Comparison of ENCODE assay signal across 27 cellular contexts in genomic region chr2:233456934-233457333, GRCh38.
DNase-seq lines count a peak whose midpoint lies in the region; ATAC-seq, FAIRE-seq and TF ChIP-seq lines count a peak whose summit lies in the region.
"Had no signal": no experiment of that assay in that cellular context is flagged by ENCODE, and none has a peak within 500 bp of the region (broad histone marks: within the 10 kb centered on the region; RNA-seq: fewer than 3 reads in every experiment).

No MANE protein-coding gene starts in this region.

- H3K27ac ChIP-seq in kidney (ENCODE audit: low read depth in 2 of 2, low read length in 2 of 2) = no peak overlapping the region
- H3K27ac ChIP-seq: cardiac muscle cell, coronary artery, PC-9 had no signal

- no peaks in the 10 kb centered on the region for H3K4me1 Mint-ChIP-seq in activated B cell treated with CpG ODN at 0.5 μM for 24 hours
- peaks cover 12% of the 10 kb centered on the region for H3K4me1 Mint-ChIP-seq in stimulated activated effector memory CD8-positive, alpha-beta T cell treated with anti-CD3 and anti-CD28 coated beads, Interleukin-12 subunit alpha, Interleukin-12 subunit beta, amount 100 ng/mL, for 72 hours
- H3K4me1 Mint-ChIP-seq: B cell had no signal

- H3K27me3 Mint-ChIP-seq in activated B cell treated with CpG ODN at 0.5 μM for 24 hours = no peaks in the 10 kb centered on the region
- H3K27me3 Mint-ChIP-seq: B cell; effector memory CD8-positive, alpha-beta T cell had no signal

- no peaks in the 10 kb centered on the region for H3K9me3 ChIP-seq in kidney (ENCODE audit: control insufficient read depth in 1 of 2, low read length in 2 of 2)
- H3K9me3 ChIP-seq: MG63 had no signal

- POLR2A ChIA-PET in activated B cell treated with CpG ODN at 0.5 μM for 24 hours (lab: Charles Lee) = no interaction called here

- peaks cover 0 to 17% of the 10 kb centered on the region in 2 donors for H3K36me3 Mint-ChIP-seq in activated naive CD4-positive, alpha-beta T cell treated with anti-CD3 and anti-CD28 coated beads, Interleukin-2, amount 50 U/mL, for 72 hours
- peaks cover 97% of the 10 kb centered on the region for H3K36me3 Mint-ChIP-seq in activated B cell treated with CpG ODN at 0.5 μM for 24 hours (ENCODE audit: low read depth)
- H3K36me3 Mint-ChIP-seq in stimulated activated effector memory CD8-positive, alpha-beta T cell treated with anti-CD3 and anti-CD28 coated beads, Interleukin-12 subunit alpha, Interleukin-12 subunit beta, amount 100 ng/mL, for 72 hours = peaks cover 100% of the 10 kb centered on the region

- peak overlapping the region; percentile 55 to 57 for H3K27ac Mint-ChIP-seq in activated naive CD4-positive, alpha-beta T cell treated with anti-CD3 and anti-CD28 coated beads, Interleukin-2, amount 50 U/mL, for 72 hours
- peak overlapping the region; percentile 38 for H3K27ac Mint-ChIP-seq in activated B cell treated with CpG ODN at 0.5 μM for 24 hours
- peak overlapping the region; percentile 6 for H3K27ac Mint-ChIP-seq in stimulated activated effector memory CD8-positive, alpha-beta T cell treated with anti-CD3 and anti-CD28 coated beads, Interleukin-12 subunit alpha, Interleukin-12 subunit beta, amount 100 ng/mL, for 72 hours

- intact Hi-C loops in activated B cell treated with CpG ODN at 0.5 μM for 24 hours (cut with micrococcal nuclease) (no loop called here), kidney (cut with DNase I) (no loop called here)

- H3K4me3 Mint-ChIP-seq in activated B cell treated with CpG ODN at 0.5 μM for 24 hours = no peak overlapping the region
- H3K4me3 Mint-ChIP-seq in stimulated activated effector memory CD8-positive, alpha-beta T cell treated with anti-CD3 and anti-CD28 coated beads, Interleukin-12 subunit alpha, Interleukin-12 subunit beta, amount 100 ng/mL, for 72 hours = no peak overlapping the region
- H3K4me3 Mint-ChIP-seq: B cell; effector memory CD8-positive, alpha-beta T cell had no signal

- ATAC-seq in activated naive CD4-positive, alpha-beta T cell treated with anti-CD3 and anti-CD28 coated beads, Interleukin-2, amount 50 U/mL, for 72 hours = no peak
- ATAC-seq in activated B cell treated with CpG ODN at 0.5 μM for 24 hours (ENCODE audit: low read depth) (no peak), HG03095 (IDR thresholded peaks at IDR 0.05; ENCODE audit: unreplicated experiment) (no peak)
- ATAC-seq in stimulated activated effector memory CD8-positive, alpha-beta T cell treated with anti-CD3 and anti-CD28 coated beads, Interleukin-12 subunit alpha, Interleukin-12 subunit beta, amount 100 ng/mL, for 72 hours = no peak
- ATAC-seq: effector memory CD8-positive, alpha-beta T cell; left colon had no signal

- H3K9me3 Mint-ChIP-seq in activated naive CD4-positive, alpha-beta T cell treated with anti-CD3 and anti-CD28 coated beads, Interleukin-2, amount 50 U/mL, for 72 hours = no peaks in the 10 kb centered on the region
- H3K9me3 Mint-ChIP-seq in activated B cell treated with CpG ODN at 0.5 μM for 24 hours = no peaks in the 10 kb centered on the region
- H3K9me3 Mint-ChIP-seq in stimulated activated effector memory CD8-positive, alpha-beta T cell treated with anti-CD3 and anti-CD28 coated beads, Interleukin-12 subunit alpha, Interleukin-12 subunit beta, amount 100 ng/mL, for 72 hours = no peaks in the 10 kb centered on the region
- H3K9me3 Mint-ChIP-seq: effector memory CD8-positive, alpha-beta T cell had no signal

- H3K36me3 ChIP-seq in kidney (ENCODE audit: control insufficient read depth in 1 of 2, insufficient read depth in 2 of 2, low read length in 2 of 2) = peaks cover 16 to 19% of the 10 kb centered on the region in 2 donors

- DNase-seq in activated naive CD4-positive, alpha-beta T cell treated with anti-CD3 and anti-CD28 coated beads, Interleukin-2, amount 50 U/mL, for 72 hours (ENCODE audit: low spot score in 2 of 2) = no peak
- DNase-seq in activated naive CD4-positive, alpha-beta T cell treated with Interleukin-2 at 50 U/mL for 16 hours = no peak
- no peak for DNase-seq in activated B cell treated with CpG ODN at 0.5 μM for 24 hours
- DNase-seq in kidney = peak; percentile 31
- DNase-seq in stimulated activated effector memory CD8-positive, alpha-beta T cell treated with anti-CD3 and anti-CD28 coated beads, Interleukin-12 subunit alpha, Interleukin-12 subunit beta, amount 100 ng/mL, for 72 hours (ENCODE audit: low spot score in 2 of 2) = no peak
- no peak for DNase-seq in frontal cortex (ENCODE audit: low spot score in 2 of 2)
- no peak for DNase-seq in activated CD4-positive, alpha-beta T cell treated with anti-CD3 and anti-CD28 coated beads for 4 hours
- DNase-seq: activated CD4-positive, CD25-positive, alpha-beta regulatory T cell treated with anti-CD3 and anti-CD28 coated beads, Interleukin-2, amount 50 U/mL, for 72 hours; activated CD8-positive, alpha-beta memory T cell treated with anti-CD3 and anti-CD28 coated beads for 24 hours; DMS79; effector memory CD8-positive, alpha-beta T cell; foreskin fibroblast; GF-D8; KBM-7; left colon; mesenchymal stem cell; MG63; NCI-H2029 treated with DMSO at 0.1 percent for 48 hours; NCI-H526 treated with DMSO at 0.1 percent for 48 hours; PC-9; SHP77; trophoblast cell had no signal

- TF ChIP-seq CTCF in activated B cell treated with CpG ODN at 0.5 μM for 24 hours (IDR thresholded peaks at IDR 0.05) (no peak), kidney (IDR thresholded peaks at IDR 0.05; ENCODE audit: borderline replicate concordance, extremely low read depth, insufficient read depth) (no peak)

- no peak for FAIRE-seq in kidney (lab: Jason Lieb, UNC)
- no peak for FAIRE-seq in frontal cortex (lab: Jason Lieb, UNC)
- FAIRE-seq: GM18507 had no signal

- H3K4me3 ChIP-seq in kidney (ENCODE audit: low read length in 2 of 2) = no peak overlapping the region
- H3K4me3 ChIP-seq: cardiac muscle cell, coronary artery, MG63, PC-9 had no signal

- no peak overlapping the region for H3K9ac ChIP-seq in kidney (ENCODE audit: low read length in 2 of 2)

- CTCF ChIA-PET in activated B cell treated with CpG ODN at 0.5 μM for 24 hours (lab: Charles Lee) = interaction anchor here (1.2 kb wide), 1 partner anchor 12 kb away, joined by 3 read pairs; no protein-coding TSS in a partner anchor

- H3K4me1 ChIP-seq in kidney (ENCODE audit: control insufficient read depth in 1 of 2, insufficient read depth in 1 of 2, low read depth in 1 of 2, low read length in 2 of 2) = no peaks in the 10 kb centered on the region

Comparison
In these comparisons a context has a peak if more than half of its experiments do, and no peak if none do; other contexts are left out.
1. H3K27ac Mint-ChIP-seq: peak in every context shown above with its lines; median percentile 56 in activated naive CD4-positive, alpha-beta T cell treated with anti-CD3 and anti-CD28 coated beads, Interleukin-2, amount 50 U/mL, for 72 hours; 38 in activated B cell treated with CpG ODN at 0.5 μM for 24 hours; 6 in stimulated activated effector memory CD8-positive, alpha-beta T cell treated with anti-CD3 and anti-CD28 coated beads, Interleukin-12 subunit alpha, Interleukin-12 subunit beta, amount 100 ng/mL, for 72 hours.